Comparison of ENCODE assay signal across 8 cellular contexts in the genomic region with DNA sequence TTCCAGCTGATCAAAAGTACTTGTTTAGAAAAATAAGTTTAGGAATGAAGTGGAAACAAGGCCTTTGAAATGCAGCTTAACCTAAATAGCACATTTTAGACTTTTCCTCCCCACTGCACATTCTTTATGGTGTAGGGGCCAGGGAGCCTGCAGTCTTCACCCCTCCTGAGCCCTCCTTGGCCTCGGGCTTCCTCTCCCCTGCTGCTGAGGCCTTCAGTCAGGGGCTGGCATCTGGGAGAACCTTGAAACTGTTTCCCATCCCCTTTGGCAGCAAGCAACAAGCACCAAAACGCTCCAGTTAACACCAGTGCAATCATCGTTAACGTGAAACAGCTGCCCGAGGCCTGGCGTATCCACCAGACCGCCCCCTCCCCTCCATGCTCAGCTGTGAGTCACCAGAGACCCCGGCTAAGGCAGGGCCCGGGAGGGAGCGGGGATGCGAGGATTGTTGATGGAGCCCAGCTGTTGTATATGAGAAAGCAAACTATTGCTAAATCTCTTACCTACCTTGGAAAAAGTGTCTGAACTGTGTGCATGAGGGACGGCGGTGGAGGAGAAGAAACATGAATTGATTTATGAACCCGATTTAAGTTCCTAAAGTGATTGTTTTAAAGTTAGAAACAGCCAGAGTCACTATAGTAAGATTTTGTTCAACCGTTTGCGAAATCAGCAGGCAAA. TPM values are rescaled to one million over a fixed set of nuclear protein-coding genes. Genes with fewer than 3 reads are reported as not detected.
DNase-seq lines count a peak whose midpoint lies in the region; ATAC-seq and TF ChIP-seq lines count a peak whose summit lies in the region.

No MANE protein-coding gene starts in this region.

- TF ChIP-seq POLR2A in ovary (IDR thresholded peaks at IDR 0.05): no peak

- H3K36me3 Mint-ChIP-seq in activated naive CD4-positive, alpha-beta T cell treated with anti-CD3 and anti-CD28 coated beads for 36 hours (ENCODE audit: low read depth): peaks cover 33% of the 10 kb centered on the region

- H3K9me3 Mint-ChIP-seq in activated naive CD4-positive, alpha-beta T cell treated with anti-CD3 and anti-CD28 coated beads for 36 hours: no peaks in the 10 kb centered on the region

- H3K27me3 Mint-ChIP-seq in activated naive CD4-positive, alpha-beta T cell treated with anti-CD3 and anti-CD28 coated beads for 36 hours (ENCODE audit: low read depth): no peaks in the 10 kb centered on the region

- H3K27me3 ChIP-seq in ovary: no peaks in the 10 kb centered on the region

- peak overlapping the region; percentile 77 for H3K4me3 ChIP-seq in ovary

- no peak for TF ChIP-seq EP300 in ovary (IDR thresholded peaks at IDR 0.05)

- no peak for TF ChIP-seq CTCF in ovary (IDR thresholded peaks at IDR 0.05)

- H3K4me3 Mint-ChIP-seq in activated naive CD4-positive, alpha-beta T cell treated with anti-CD3 and anti-CD28 coated beads for 36 hours: peak overlapping the region; percentile 93

- H3K4me1 Mint-ChIP-seq in activated naive CD4-positive, alpha-beta T cell treated with anti-CD3 and anti-CD28 coated beads for 36 hours (ENCODE audit: low read depth): peaks cover 49% of the 10 kb centered on the region

- intact Hi-C loops in activated naive CD4-positive, alpha-beta T cell treated with anti-CD3 and anti-CD28 coated beads for 36 hours (cut with micrococcal nuclease): loop anchor here (1.0 kb wide), 5 partner anchors 26 to 72 kb away; no protein-coding TSS in a partner anchor
- intact Hi-C loops in ovary (cut with DNase I): loop anchor here in 3 of 4 donors (2.0 to 10.0 kb wide), 7 partner anchors 84 to 366 kb away; no protein-coding TSS in a partner anchor

- peaks cover 27% of the 10 kb centered on the region for H3K4me1 ChIP-seq in ovary (ENCODE audit: insufficient read depth)

- no peaks in the 10 kb centered on the region for H3K9me3 ChIP-seq in ovary

- no peaks in the 10 kb centered on the region for H3K36me3 ChIP-seq in ovary

- DNase-seq in GM03348 (ENCODE audit: low spot score): peak; percentile 69
- peak; percentile 88 for DNase-seq in NCI-H446 treated with DMSO at 0.1 percent for 48 hours (lab: John Stamatoyannopoulos, UW)
- peak; percentile 54 for DNase-seq in activated naive CD4-positive, alpha-beta T cell treated with anti-CD3 and anti-CD28 coated beads for 36 hours
- DNase-seq in foreskin melanocyte: peak; percentile 38
- DNase-seq in ovary: peak; percentile 86 to 91 (median 88)
- no peak for DNase-seq in NCI-H1105 (lab: John Stamatoyannopoulos, UW)

- CTCF ChIA-PET in activated naive CD4-positive, alpha-beta T cell treated with anti-CD3 and anti-CD28 coated beads for 36 hours (lab: Charles Lee): interaction anchor here (0.7 to 13.9 kb wide), 14 partner anchors 8 to 274 kb away, joined by 3 to 505 read pairs (median 7); no protein-coding TSS in a partner anchor

- WGBS in ovary, 3 donors: 1% methylated on average over 16 of the region's 16 CpGs

- H3K27ac Mint-ChIP-seq in activated naive CD4-positive, alpha-beta T cell treated with anti-CD3 and anti-CD28 coated beads for 36 hours: peak overlapping the region; percentile 98

- H3K27ac ChIP-seq in ovary: peak overlapping the region; percentile 73 to 90

- no peak for ATAC-seq in HG03196 (IDR thresholded peaks at IDR 0.05; ENCODE audit: unreplicated experiment)
- no peak for ATAC-seq in HG03108 (IDR thresholded peaks at IDR 0.05; ENCODE audit: unreplicated experiment)

RNA-seq across cellular contexts. Expression of a gene that starts 5.3 kb away (rescaled TPM):
- 10 to 100 TPM; 37.3 to 38.4 TPM for total RNA-seq in activated naive CD4-positive, alpha-beta T cell treated with anti-CD3 and anti-CD28 coated beads for 36 hours
- 100 to 1,000 TPM; 115 to 369 (median 254) TPM for total RNA-seq in ovary
- 100 to 1,000 TPM; 162 to 169 TPM for polyA plus RNA-seq in ovary
